15 cellular contexts compared by ENCODE assay signal in genomic region chr1:47655521-47656300, GRCh38.
DNase-seq lines count a peak whose midpoint lies in the region; TF ChIP-seq lines count a peak whose summit lies in the region.
"Had no signal": no experiment of that assay in that cellular context is flagged by ENCODE, and none has a peak within 500 bp of the region (broad histone marks: within the 10 kb centered on the region; RNA-seq: fewer than 3 reads in every experiment).

No MANE protein-coding gene starts in this region.

- TF ChIP-seq CTCF in ascending aorta (IDR thresholded peaks at IDR 0.05) (no peak), dorsolateral prefrontal cortex (IDR thresholded peaks at IDR 0.05 in 54 of 56, conservative IDR thresholded peaks at IDR 0.05 in 2 of 56; ENCODE audit: low read depth in 1 of 56, partially characterized antibody in 56 of 56) (no peak), type B pancreatic cell (conservative IDR thresholded peaks at IDR 0.05) (no peak)

- H3K4me3 ChIP-seq in ascending aorta (no peak overlapping the region), dorsolateral prefrontal cortex (no peak overlapping the region)

- H3K27me3 ChIP-seq in ascending aorta: no peaks in the 10 kb centered on the region
- peaks cover 0 to 33% (median 0%) of the 10 kb centered on the region in 45 donors for H3K27me3 ChIP-seq in dorsolateral prefrontal cortex

- no peak overlapping the region for H3K4me3 Mint-ChIP-seq in type B pancreatic cell
- H3K4me3 Mint-ChIP-seq: CD4-positive, CD25-positive, alpha-beta regulatory T cell had no signal

- H3K27ac ChIP-seq in ascending aorta (peak overlapping the region; percentile 97 to 98), dorsolateral prefrontal cortex (peak overlapping the region in 32 of 59 donors; percentile 0 to 83 (median 62))

- peaks cover 58% of the 10 kb centered on the region for H3K4me1 Mint-ChIP-seq in type B pancreatic cell (ENCODE audit: unreplicated experiment)
- H3K4me1 Mint-ChIP-seq: CD4-positive, CD25-positive, alpha-beta regulatory T cell had no signal

- DNase-seq in ascending aorta (ENCODE audit: low spot score in 2 of 2) (peak in 1 of 2 donors; percentile 65), dorsolateral prefrontal cortex (peak in 1 of 10 donors; percentile 20), posterior vena cava (ENCODE audit: low spot score) (peak; percentile 44), type B pancreatic cell (ENCODE audit: extremely low spot score, unreplicated experiment) (peak; percentile 57), T-helper 1 cell (no peak), NCI-H524 treated with DMSO at 0.1 percent for 48 hours (lab: John Stamatoyannopoulos, UW) (no peak), SKM-1 treated with dmso at 0.1 percent for 144 hours (lab: John Stamatoyannopoulos, UW; ENCODE audit: unreplicated experiment) (no peak)
- DNase-seq: ACHN; CD4-positive, CD25-positive, alpha-beta regulatory T cell; DMS53; H7; NCI-H1417; NCI-H2029 treated with DMSO at 0.1 percent for 48 hours; NCI-H526; PC-3 had no signal

- H3K4me1 ChIP-seq in ascending aorta: peaks cover 3 to 60% of the 10 kb centered on the region in 2 donors

- H3K9me3 Mint-ChIP-seq in type B pancreatic cell: no peaks in the 10 kb centered on the region

- no peaks in the 10 kb centered on the region for H3K36me3 Mint-ChIP-seq in type B pancreatic cell
- H3K36me3 Mint-ChIP-seq: CD4-positive, CD25-positive, alpha-beta regulatory T cell had no signal

- no peaks in the 10 kb centered on the region for H3K36me3 ChIP-seq in ascending aorta

- intact Hi-C loops in ascending aorta (cut with DNase I): loop anchor here (1.0 to 5.0 kb wide), 6 partner anchors 29 to 218 kb away; no protein-coding TSS in a partner anchor
- intact Hi-C loops in dorsolateral prefrontal cortex (cut with DNase I): no loop called here
- intact Hi-C loops in posterior vena cava (cut with DNase I): no loop called here

- no peak overlapping the region for H3K27ac Mint-ChIP-seq in type B pancreatic cell
- H3K27ac Mint-ChIP-seq: CD4-positive, CD25-positive, alpha-beta regulatory T cell had no signal

- H3K27me3 Mint-ChIP-seq in type B pancreatic cell: peaks cover 50% of the 10 kb centered on the region

- H3K9me3 ChIP-seq in ascending aorta: no peaks in the 10 kb centered on the region

Comparison
In these comparisons a context has a peak if more than half of its experiments do, and no peak if none do; other contexts are left out.
1. DNase-seq: peak in posterior vena cava (single experiment) and type B pancreatic cell (single experiment); none in T-helper 1 cell (0 of 5), NCI-H524 treated with DMSO at 0.1 percent for 48 hours (single experiment) and SKM-1 treated with dmso at 0.1 percent for 144 hours (single experiment).